1 cellular context compared by ENCODE assay signal in the genomic region with DNA sequence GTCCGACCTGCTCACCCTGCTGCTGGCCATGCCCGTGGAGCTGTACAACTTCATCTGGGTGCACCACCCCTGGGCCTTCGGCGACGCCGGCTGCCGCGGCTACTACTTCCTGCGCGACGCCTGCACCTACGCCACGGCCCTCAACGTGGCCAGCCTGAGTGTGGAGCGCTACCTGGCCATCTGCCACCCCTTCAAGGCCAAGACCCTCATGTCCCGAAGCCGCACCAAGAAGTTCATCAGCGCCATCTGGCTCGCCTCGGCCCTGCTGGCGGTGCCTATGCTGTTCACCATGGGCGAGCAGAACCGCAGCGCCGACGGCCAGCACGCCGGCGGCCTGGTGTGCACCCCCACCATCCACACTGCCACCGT.
TF ChIP-seq lines count a peak whose summit lies in the region.

No MANE protein-coding gene starts in this region.

TF ChIP-seq in HepG2, 621 proteins besides CTCF, POLR2A, EP300 and RAD21:
- TF ChIP-seq, protein P1, sequence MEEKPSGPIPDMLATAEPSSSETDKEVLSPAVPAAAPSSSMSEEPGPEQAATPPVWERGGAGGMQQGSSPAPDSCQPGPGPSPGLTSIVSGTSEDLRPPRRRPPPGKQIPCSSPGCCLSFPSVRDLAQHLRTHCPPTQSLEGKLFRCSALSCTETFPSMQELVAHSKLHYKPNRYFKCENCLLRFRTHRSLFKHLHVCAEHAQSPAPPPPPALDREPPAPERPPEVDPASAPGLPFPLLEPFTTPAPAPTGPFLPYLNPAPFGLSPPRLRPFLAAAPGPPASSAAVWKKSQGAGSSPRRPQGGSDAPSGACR (CRISPR knock-in tag; IDR thresholded peaks at IDR 0.05), result no peak
- TF ChIP-seq ZNF468 (CRISPR knock-in tag; IDR thresholded peaks at IDR 0.05) (no peak), FOXM1 (CRISPR knock-in tag; IDR thresholded peaks at IDR 0.05) (no peak), HNRNPL (IDR thresholded peaks at IDR 0.05; ENCODE audit: low read depth, low read length) (0 out of 2 replicates have a peak, but pooled peaks have one; percentile 13)
- TF ChIP-seq, protein P2, sequence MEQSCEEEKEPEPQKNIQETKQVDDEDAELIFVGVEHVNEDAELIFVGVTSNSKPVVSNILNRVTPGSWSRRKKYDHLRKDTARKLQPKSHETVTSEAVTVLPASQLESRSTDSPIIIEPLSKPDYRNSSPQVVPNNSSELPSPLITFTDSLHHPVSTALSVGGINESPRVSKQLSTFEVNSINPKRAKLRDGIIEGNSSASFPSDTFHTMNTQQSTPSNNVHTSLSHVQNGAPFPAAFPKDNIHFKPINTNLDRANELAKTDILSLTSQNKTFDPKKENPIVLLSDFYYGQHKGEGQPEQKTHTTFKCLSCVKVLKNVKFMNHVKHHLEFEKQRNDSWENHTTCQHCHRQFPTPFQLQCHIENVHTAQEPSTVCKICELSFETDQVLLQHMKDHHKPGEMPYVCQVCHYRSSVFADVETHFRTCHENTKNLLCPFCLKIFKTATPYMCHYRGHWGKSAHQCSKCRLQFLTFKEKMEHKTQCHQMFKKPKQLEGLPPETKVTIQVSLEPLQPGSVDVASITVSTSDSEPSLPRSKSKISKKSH (CRISPR knock-in tag; IDR thresholded peaks at IDR 0.05; ENCODE audit: borderline replicate concordance), result peak; percentile 36; the same call in 1 of the 2 replicates
